In the genomic region with DNA sequence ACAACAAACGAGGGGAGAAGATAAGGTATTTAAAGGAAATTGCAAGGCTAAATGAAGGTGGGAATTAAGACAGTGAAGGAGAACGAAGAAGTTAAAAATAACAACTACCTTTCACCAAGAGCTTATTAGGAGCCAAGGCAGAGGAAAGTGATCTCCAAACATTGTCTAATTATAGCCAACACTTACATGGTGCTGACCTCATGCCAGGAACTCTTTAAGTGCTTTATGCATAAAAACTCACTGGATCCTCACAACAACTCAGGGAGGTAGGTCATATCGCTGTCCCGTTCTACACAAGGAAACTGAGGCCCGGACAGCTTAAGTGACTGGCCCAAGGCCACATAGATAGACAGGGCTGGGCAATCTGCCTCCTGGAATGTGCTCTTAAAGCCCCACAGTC, we compare ENCODE assay signal across 1 cellular context.
TF ChIP-seq lines count a peak whose summit lies in the region.

No MANE protein-coding gene starts in this region.

TF ChIP-seq in HepG2, 621 proteins besides CTCF, POLR2A, EP300 and RAD21:
- no peak for TF ChIP-seq ZNF547 (CRISPR knock-in tag; IDR thresholded peaks at IDR 0.05)
- TF ChIP-seq, protein P1, sequence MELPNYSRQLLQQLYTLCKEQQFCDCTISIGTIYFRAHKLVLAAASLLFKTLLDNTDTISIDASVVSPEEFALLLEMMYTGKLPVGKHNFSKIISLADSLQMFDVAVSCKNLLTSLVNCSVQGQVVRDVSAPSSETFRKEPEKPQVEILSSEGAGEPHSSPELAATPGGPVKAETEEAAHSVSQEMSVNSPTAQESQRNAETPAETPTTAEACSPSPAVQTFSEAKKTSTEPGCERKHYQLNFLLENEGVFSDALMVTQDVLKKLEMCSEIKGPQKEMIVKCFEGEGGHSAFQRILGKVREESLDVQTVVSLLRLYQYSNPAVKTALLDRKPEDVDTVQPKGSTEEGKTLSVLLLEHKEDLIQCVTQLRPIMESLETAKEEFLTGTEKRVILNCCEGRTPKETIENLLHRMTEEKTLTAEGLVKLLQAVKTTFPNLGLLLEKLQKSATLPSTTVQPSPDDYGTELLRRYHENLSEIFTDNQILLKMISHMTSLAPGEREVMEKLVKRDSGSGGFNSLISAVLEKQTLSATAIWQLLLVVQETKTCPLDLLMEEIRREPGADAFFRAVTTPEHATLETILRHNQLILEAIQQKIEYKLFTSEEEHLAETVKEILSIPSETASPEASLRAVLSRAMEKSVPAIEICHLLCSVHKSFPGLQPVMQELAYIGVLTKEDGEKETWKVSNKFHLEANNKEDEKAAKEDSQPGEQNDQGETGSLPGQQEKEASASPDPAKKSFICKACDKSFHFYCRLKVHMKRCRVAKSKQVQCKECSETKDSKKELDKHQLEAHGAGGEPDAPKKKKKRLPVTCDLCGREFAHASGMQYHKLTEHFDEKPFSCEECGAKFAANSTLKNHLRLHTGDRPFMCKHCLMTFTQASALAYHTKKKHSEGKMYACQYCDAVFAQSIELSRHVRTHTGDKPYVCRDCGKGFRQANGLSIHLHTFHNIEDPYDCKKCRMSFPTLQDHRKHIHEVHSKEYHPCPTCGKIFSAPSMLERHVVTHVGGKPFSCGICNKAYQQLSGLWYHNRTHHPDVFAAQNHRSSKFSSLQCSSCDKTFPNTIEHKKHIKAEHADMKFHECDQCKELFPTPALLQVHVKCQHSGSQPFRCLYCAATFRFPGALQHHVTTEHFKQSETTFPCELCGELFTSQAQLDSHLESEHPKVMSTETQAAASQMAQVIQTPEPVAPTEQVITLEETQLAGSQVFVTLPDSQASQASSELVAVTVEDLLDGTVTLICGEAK (IDR thresholded peaks at IDR 0.05) = no peak
- TF ChIP-seq, protein P1 (CRISPR knock-in tag; IDR thresholded peaks at IDR 0.05) = no peak
- TF ChIP-seq ARNT2 (CRISPR knock-in tag; IDR thresholded peaks at IDR 0.05; ENCODE audit: low read depth) = no peak
- no peak for TF ChIP-seq PRPF4 (IDR thresholded peaks at IDR 0.05; ENCODE audit: low read depth, low read length, poor library complexity, severe bottlenecking)
- TF ChIP-seq U2AF1 (optimal IDR thresholded peaks at IDR 0.05; ENCODE audit: low read depth, low read length) = no peak
- no peak for TF ChIP-seq ISL2 (CRISPR knock-in tag; IDR thresholded peaks at IDR 0.05)
- TF ChIP-seq TEAD3 (CRISPR knock-in tag; optimal IDR thresholded peaks at IDR 0.05; ENCODE audit: borderline replicate concordance) = no peak
- TF ChIP-seq, protein P2, sequence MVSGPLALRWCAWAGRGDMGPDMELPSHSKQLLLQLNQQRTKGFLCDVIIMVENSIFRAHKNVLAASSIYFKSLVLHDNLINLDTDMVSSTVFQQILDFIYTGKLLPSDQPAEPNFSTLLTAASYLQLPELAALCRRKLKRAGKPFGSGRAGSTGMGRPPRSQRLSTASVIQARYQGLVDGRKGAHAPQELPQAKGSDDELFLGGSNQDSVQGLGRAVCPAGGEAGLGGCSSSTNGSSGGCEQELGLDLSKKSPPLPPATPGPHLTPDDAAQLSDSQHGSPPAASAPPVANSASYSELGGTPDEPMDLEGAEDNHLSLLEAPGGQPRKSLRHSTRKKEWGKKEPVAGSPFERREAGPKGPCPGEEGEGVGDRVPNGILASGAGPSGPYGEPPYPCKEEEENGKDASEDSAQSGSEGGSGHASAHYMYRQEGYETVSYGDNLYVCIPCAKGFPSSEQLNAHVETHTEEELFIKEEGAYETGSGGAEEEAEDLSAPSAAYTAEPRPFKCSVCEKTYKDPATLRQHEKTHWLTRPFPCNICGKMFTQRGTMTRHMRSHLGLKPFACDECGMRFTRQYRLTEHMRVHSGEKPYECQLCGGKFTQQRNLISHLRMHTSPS (CRISPR knock-in tag; IDR thresholded peaks at IDR 0.05; ENCODE audit: low read depth) = no peak
- TF ChIP-seq, protein P3, sequence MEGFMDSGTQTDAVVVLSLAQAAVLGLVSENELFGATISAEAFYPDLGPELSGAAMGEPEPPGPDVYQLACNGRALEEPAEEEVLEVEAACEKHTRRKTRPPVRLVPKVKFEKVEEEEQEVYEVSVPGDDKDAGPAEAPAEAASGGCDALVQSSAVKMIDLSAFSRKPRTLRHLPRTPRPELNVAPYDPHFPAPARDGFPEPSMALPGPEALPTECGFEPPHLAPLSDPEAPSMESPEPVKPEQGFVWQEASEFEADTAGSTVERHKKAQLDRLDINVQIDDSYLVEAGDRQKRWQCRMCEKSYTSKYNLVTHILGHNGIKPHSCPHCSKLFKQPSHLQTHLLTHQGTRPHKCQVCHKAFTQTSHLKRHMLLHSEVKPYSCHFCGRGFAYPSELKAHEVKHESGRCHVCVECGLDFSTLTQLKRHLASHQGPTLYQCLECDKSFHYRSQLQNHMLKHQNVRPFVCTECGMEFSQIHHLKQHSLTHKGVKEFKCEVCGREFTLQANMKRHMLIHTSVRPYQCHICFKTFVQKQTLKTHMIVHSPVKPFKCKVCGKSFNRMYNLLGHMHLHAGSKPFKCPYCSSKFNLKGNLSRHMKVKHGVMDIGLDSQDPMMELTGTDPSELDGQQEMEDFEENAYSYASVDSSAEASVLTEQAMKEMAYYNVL (CRISPR knock-in tag; IDR thresholded peaks at IDR 0.05; ENCODE audit: borderline replicate concordance) = no peak
- TF ChIP-seq ZNF550 (CRISPR knock-in tag; IDR thresholded peaks at IDR 0.05; ENCODE audit: borderline replicate concordance) = no peak
- TF ChIP-seq, protein P4, sequence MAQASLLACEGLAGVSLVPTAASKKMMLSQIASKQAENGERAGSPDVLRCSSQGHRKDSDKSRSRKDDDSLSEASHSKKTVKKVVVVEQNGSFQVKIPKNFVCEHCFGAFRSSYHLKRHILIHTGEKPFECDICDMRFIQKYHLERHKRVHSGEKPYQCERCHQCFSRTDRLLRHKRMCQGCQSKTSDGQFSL (CRISPR knock-in tag; IDR thresholded peaks at IDR 0.05) = no peak
- no peak for TF ChIP-seq GATAD1 (CRISPR knock-in tag; IDR thresholded peaks at IDR 0.05)
- TF ChIP-seq, protein P5, sequence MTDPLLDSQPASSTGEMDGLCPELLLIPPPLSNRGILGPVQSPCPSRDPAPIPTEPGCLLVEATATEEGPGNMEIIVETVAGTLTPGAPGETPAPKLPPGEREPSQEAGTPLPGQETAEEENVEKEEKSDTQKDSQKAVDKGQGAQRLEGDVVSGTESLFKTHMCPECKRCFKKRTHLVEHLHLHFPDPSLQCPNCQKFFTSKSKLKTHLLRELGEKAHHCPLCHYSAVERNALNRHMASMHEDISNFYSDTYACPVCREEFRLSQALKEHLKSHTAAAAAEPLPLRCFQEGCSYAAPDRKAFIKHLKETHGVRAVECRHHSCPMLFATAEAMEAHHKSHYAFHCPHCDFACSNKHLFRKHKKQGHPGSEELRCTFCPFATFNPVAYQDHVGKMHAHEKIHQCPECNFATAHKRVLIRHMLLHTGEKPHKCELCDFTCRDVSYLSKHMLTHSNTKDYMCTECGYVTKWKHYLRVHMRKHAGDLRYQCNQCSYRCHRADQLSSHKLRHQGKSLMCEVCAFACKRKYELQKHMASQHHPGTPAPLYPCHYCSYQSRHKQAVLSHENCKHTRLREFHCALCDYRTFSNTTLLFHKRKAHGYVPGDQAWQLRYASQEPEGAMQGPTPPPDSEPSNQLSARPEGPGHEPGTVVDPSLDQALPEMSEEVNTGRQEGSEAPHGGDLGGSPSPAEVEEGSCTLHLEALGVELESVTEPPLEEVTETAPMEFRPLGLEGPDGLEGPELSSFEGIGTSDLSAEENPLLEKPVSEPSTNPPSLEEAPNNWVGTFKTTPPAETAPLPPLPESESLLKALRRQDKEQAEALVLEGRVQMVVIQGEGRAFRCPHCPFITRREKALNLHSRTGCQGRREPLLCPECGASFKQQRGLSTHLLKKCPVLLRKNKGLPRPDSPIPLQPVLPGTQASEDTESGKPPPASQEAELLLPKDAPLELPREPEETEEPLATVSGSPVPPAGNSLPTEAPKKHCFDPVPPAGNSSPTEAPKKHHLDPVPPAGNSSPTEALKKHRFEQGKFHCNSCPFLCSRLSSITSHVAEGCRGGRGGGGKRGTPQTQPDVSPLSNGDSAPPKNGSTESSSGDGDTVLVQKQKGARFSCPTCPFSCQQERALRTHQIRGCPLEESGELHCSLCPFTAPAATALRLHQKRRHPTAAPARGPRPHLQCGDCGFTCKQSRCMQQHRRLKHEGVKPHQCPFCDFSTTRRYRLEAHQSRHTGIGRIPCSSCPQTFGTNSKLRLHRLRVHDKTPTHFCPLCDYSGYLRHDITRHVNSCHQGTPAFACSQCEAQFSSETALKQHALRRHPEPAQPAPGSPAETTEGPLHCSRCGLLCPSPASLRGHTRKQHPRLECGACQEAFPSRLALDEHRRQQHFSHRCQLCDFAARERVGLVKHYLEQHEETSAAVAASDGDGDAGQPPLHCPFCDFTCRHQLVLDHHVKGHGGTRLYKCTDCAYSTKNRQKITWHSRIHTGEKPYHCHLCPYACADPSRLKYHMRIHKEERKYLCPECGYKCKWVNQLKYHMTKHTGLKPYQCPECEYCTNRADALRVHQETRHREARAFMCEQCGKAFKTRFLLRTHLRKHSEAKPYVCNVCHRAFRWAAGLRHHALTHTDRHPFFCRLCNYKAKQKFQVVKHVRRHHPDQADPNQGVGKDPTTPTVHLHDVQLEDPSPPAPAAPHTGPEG (CRISPR knock-in tag; IDR thresholded peaks at IDR 0.05) = no peak
- no peak for TF ChIP-seq ZNF430 (CRISPR knock-in tag; IDR thresholded peaks at IDR 0.05)
